Comparison of ENCODE assay signal across 1 cellular context in genomic region chr22:31628969-31629723, GRCh38.
TF ChIP-seq lines count a peak whose summit lies in the region.

No MANE protein-coding gene starts in this region.

TF ChIP-seq in WTC11, 78 proteins besides CTCF, POLR2A, EP300 and RAD21 (continued from another document):
- TF ChIP-seq ARID4B (CRISPR knock-in tag; IDR thresholded peaks at IDR 0.05; ENCODE audit: borderline replicate concordance): no peak
- no peak for TF ChIP-seq ATF2 (CRISPR knock-in tag; IDR thresholded peaks at IDR 0.05; ENCODE audit: borderline replicate concordance, low read depth)
- TF ChIP-seq SMAD3 (CRISPR knock-in tag; IDR thresholded peaks at IDR 0.05; ENCODE audit: borderline replicate concordance): no peak
- no peak for TF ChIP-seq TCF7 (CRISPR knock-in tag; IDR thresholded peaks at IDR 0.05; ENCODE audit: low read depth)
- no peak for TF ChIP-seq E2F1 (CRISPR knock-in tag; IDR thresholded peaks at IDR 0.05)
- TF ChIP-seq ZNF396 (CRISPR knock-in tag; IDR thresholded peaks at IDR 0.05; ENCODE audit: borderline replicate concordance): no peak
- no peak for TF ChIP-seq ZNF281 (CRISPR knock-in tag; IDR thresholded peaks at IDR 0.05)
- no peak for TF ChIP-seq GRHL2 (CRISPR knock-in tag; IDR thresholded peaks at IDR 0.05; ENCODE audit: insufficient replicate concordance, severe bottlenecking)
- no peak for TF ChIP-seq AR (CRISPR knock-in tag; IDR thresholded peaks at IDR 0.05)
